Comparison of ENCODE assay signal across 28 cellular contexts in genomic region chr2:157769866-157770265, GRCh38.
"Had no signal": no experiment of that assay in that cellular context is flagged by ENCODE, and none has a peak within 500 bp of the region (broad histone marks: within the 10 kb centered on the region; RNA-seq: fewer than 3 reads in every experiment).

No MANE protein-coding gene starts in this region.

- H3K27me3 Mint-ChIP-seq: naive thymus-derived CD4-positive, alpha-beta T cell; natural killer cell treated with Interleukin-12 subunit alpha and Interleukin-12 subunit beta and Interleukin-15 and Interleukin-18, amount 100 ng/mL, for 72 hours; progenitor cell of endocrine pancreas; stimulated activated naive CD8-positive, alpha-beta T cell treated with anti-CD3 and anti-CD28 coated beads, Interleukin-15, Interleukin-2, amounts not matched to agents 100 ng/mL and 50 ng/mL, for 24 hours had no signal

- H3K4me1 ChIP-seq: left lung, lower lobe of right lung, sigmoid colon, spleen, suprapubic skin, tibial artery, upper lobe of right lung had no signal

- H3K9me3 ChIP-seq: left lung, lower lobe of right lung, mucosa of descending colon, ovary, sigmoid colon, spleen, suprapubic skin, thoracic aorta, tibial artery, upper lobe of right lung had no signal

- DNase-seq: hypothalamus; immature natural killer cell; kidney; left colon; left lung; lower lobe of right lung; mammary epithelial cell; mesendoderm; mucosa of descending colon; naive thymus-derived CD4-positive, alpha-beta T cell; ovary; retina; right cardiac atrium; sigmoid colon; small intestine; spleen; stimulated activated CD4-positive, alpha-beta T cell treated with anti-CD3 and anti-CD28 coated beads, Interleukin-4, amount 100 ng/mL, for 24 hours; stimulated activated naive CD4-positive, alpha-beta T cell; tibial artery; trophoblast cell; upper lobe of right lung had no signal

- H3K27ac Mint-ChIP-seq: immature natural killer cell; mesothelial cell of epicardium; natural killer cell treated with Interleukin-12 subunit alpha and Interleukin-12 subunit beta and Interleukin-15 and Interleukin-18, amount 100 ng/mL, for 72 hours; progenitor cell of endocrine pancreas; stimulated activated effector memory CD8-positive, alpha-beta T cell treated with anti-CD3 and anti-CD28 coated beads, Interleukin-12 subunit alpha, Interleukin-12 subunit beta, amount 100 ng/mL, for 72 hours; stimulated activated naive CD8-positive, alpha-beta T cell treated with anti-CD3 and anti-CD28 coated beads, Interleukin-15, Interleukin-2, amounts not matched to agents 100 ng/mL and 50 ng/mL, for 24 hours had no signal

- H3K4me1 Mint-ChIP-seq: immature natural killer cell; mesothelial cell of epicardium; stimulated activated effector memory CD8-positive, alpha-beta T cell treated with anti-CD3 and anti-CD28 coated beads, Interleukin-12 subunit alpha, Interleukin-12 subunit beta, amount 100 ng/mL, for 72 hours had no signal

- H3K4me3 ChIP-seq: left lung, lower lobe of right lung, mucosa of descending colon, ovary, sigmoid colon, spleen, suprapubic skin, thoracic aorta, tibial artery, upper lobe of right lung had no signal

- H3K4me3 Mint-ChIP-seq: immature natural killer cell; mesothelial cell of epicardium; naive thymus-derived CD4-positive, alpha-beta T cell; natural killer cell treated with Interleukin-12 subunit alpha and Interleukin-12 subunit beta and Interleukin-15 and Interleukin-18, amount 100 ng/mL, for 72 hours; stimulated activated effector memory CD8-positive, alpha-beta T cell treated with anti-CD3 and anti-CD28 coated beads, Interleukin-12 subunit alpha, Interleukin-12 subunit beta, amount 100 ng/mL, for 72 hours; stimulated activated naive CD8-positive, alpha-beta T cell treated with anti-CD3 and anti-CD28 coated beads, Interleukin-15, Interleukin-2, amounts not matched to agents 100 ng/mL and 50 ng/mL, for 24 hours had no signal

- H3K36me3 ChIP-seq: ovary had no signal

- H3K27me3 ChIP-seq: left lung, ovary, sigmoid colon, spleen, suprapubic skin, tibial artery, upper lobe of right lung had no signal

- ATAC-seq: left colon; left lung; lower lobe of right lung; mucosa of descending colon; naive thymus-derived CD4-positive, alpha-beta T cell; natural killer cell treated with Interleukin-12 subunit alpha and Interleukin-12 subunit beta and Interleukin-15 and Interleukin-18, amount 100 ng/mL, for 72 hours; right cardiac atrium; stimulated activated effector memory CD8-positive, alpha-beta T cell treated with anti-CD3 and anti-CD28 coated beads, Interleukin-12 subunit alpha, Interleukin-12 subunit beta, amount 100 ng/mL, for 72 hours; upper lobe of right lung had no signal

- H3K27ac ChIP-seq: left lung, lower lobe of right lung, ovary, sigmoid colon, spleen, suprapubic skin, thoracic aorta, tibial artery, upper lobe of right lung had no signal

- H3K9me3 Mint-ChIP-seq: immature natural killer cell; naive thymus-derived CD4-positive, alpha-beta T cell; natural killer cell treated with Interleukin-12 subunit alpha and Interleukin-12 subunit beta and Interleukin-15 and Interleukin-18, amount 100 ng/mL, for 72 hours; stimulated activated effector memory CD8-positive, alpha-beta T cell treated with anti-CD3 and anti-CD28 coated beads, Interleukin-12 subunit alpha, Interleukin-12 subunit beta, amount 100 ng/mL, for 72 hours; stimulated activated naive CD8-positive, alpha-beta T cell treated with anti-CD3 and anti-CD28 coated beads, Interleukin-15, Interleukin-2, amounts not matched to agents 100 ng/mL and 50 ng/mL, for 24 hours had no signal
